ENCODE assay signal across 17 cellular contexts in genomic region chr16:12498077-12498476, GRCh38.
"Had no signal": no experiment of that assay in that cellular context is flagged by ENCODE, and none has a peak within 500 bp of the region (broad histone marks: within the 10 kb centered on the region; RNA-seq: fewer than 3 reads in every experiment).

No MANE protein-coding gene starts in this region.

- H3K4me1 ChIP-seq: breast epithelium, foreskin keratinocyte, upper lobe of left lung had no signal

- H3K9me3 ChIP-seq: breast epithelium, left ventricle myocardium inferior, upper lobe of left lung had no signal

- H3K27me3 Mint-ChIP-seq: activated CD8-positive, alpha-beta memory T cell treated with anti-CD3 and anti-CD28 coated beads, Interleukin-2, amount 10 ng/mL, durations not matched to agents 7 days and 5 days; activated naive CD8-positive, alpha-beta T cell treated with anti-CD3 and anti-CD28 coated beads for 36 hours; activated T-cell treated with anti-CD3 and anti-CD28 coated beads, Interleukin-2, amount 50 U/mL, for 24 hours; natural killer cell treated with Interleukin-12 subunit alpha and Interleukin-12 subunit beta and Interleukin-15 and Interleukin-18, amount 100 ng/mL, for 72 hours had no signal

- H3K36me3 ChIP-seq: breast epithelium, left ventricle myocardium inferior, upper lobe of left lung had no signal

- DNase-seq: activated CD4-positive, alpha-beta T cell treated with anti-CD3 and anti-CD28 coated beads, Interleukin-2, amount 50 U/mL, for 4 hours; activated CD8-positive, alpha-beta memory T cell treated with anti-CD3 and anti-CD28 coated beads, Interleukin-2, amount 10 ng/mL, durations not matched to agents 7 days and 5 days; activated effector memory CD4-positive, alpha-beta T cell treated with anti-CD3 and anti-CD28 coated beads, Interleukin-2, amount 50 U/mL, for 16 hours; activated naive CD8-positive, alpha-beta T cell treated with anti-CD3 and anti-CD28 coated beads for 36 hours; activated T-cell treated with anti-CD3 and anti-CD28 coated beads, Interleukin-2, amount 50 U/mL, for 24 hours; effector CD4-positive, alpha-beta T cell; left ventricle myocardium inferior; mesenchymal stem cell; retina; stimulated activated CD4-positive, alpha-beta T cell treated with anti-CD3 and anti-CD28 coated beads, Interleukin-4, amount 100 ng/mL, for 4 hours; upper lobe of left lung had no signal

- H3K27me3 ChIP-seq: breast epithelium, foreskin keratinocyte, upper lobe of left lung had no signal

- H3K4me3 ChIP-seq: breast epithelium, left ventricle myocardium inferior, skin epidermis, upper lobe of left lung had no signal

- H3K36me3 Mint-ChIP-seq: activated CD8-positive, alpha-beta memory T cell treated with anti-CD3 and anti-CD28 coated beads, Interleukin-2, amount 10 ng/mL, durations not matched to agents 7 days and 5 days; activated naive CD8-positive, alpha-beta T cell treated with anti-CD3 and anti-CD28 coated beads for 36 hours; natural killer cell treated with Interleukin-12 subunit alpha and Interleukin-12 subunit beta and Interleukin-15 and Interleukin-18, amount 100 ng/mL, for 72 hours had no signal

- H3K27ac ChIP-seq: breast epithelium, foreskin keratinocyte, left ventricle myocardium inferior, skin epidermis, upper lobe of left lung had no signal

- H3K9me3 Mint-ChIP-seq: activated naive CD8-positive, alpha-beta T cell treated with anti-CD3 and anti-CD28 coated beads for 36 hours; activated T-cell treated with anti-CD3 and anti-CD28 coated beads, Interleukin-2, amount 50 U/mL, for 24 hours; natural killer cell treated with Interleukin-12 subunit alpha and Interleukin-12 subunit beta and Interleukin-15 and Interleukin-18, amount 100 ng/mL, for 72 hours had no signal

- H3K4me3 Mint-ChIP-seq: activated CD8-positive, alpha-beta memory T cell treated with anti-CD3 and anti-CD28 coated beads, Interleukin-2, amount 10 ng/mL, durations not matched to agents 7 days and 5 days; activated naive CD8-positive, alpha-beta T cell treated with anti-CD3 and anti-CD28 coated beads for 36 hours; activated T-cell treated with anti-CD3 and anti-CD28 coated beads, Interleukin-2, amount 50 U/mL, for 24 hours; natural killer cell treated with Interleukin-12 subunit alpha and Interleukin-12 subunit beta and Interleukin-15 and Interleukin-18, amount 100 ng/mL, for 72 hours; T-helper 1 cell treated with Interleukin-12 subunit alpha and Interleukin-12 subunit beta and Interleukin-4 antibody, amounts not matched to agents 30 μg/mL and 1 μg/mL, for 36 hours had no signal

- H3K27ac Mint-ChIP-seq: activated CD8-positive, alpha-beta memory T cell treated with anti-CD3 and anti-CD28 coated beads, Interleukin-2, amount 10 ng/mL, durations not matched to agents 7 days and 5 days; activated naive CD8-positive, alpha-beta T cell treated with anti-CD3 and anti-CD28 coated beads for 36 hours; activated T-cell treated with anti-CD3 and anti-CD28 coated beads, Interleukin-2, amount 50 U/mL, for 24 hours; natural killer cell treated with Interleukin-12 subunit alpha and Interleukin-12 subunit beta and Interleukin-15 and Interleukin-18, amount 100 ng/mL, for 72 hours; T-helper 1 cell treated with Interleukin-12 subunit alpha and Interleukin-12 subunit beta and Interleukin-4 antibody, amounts not matched to agents 30 μg/mL and 1 μg/mL, for 36 hours had no signal

- ATAC-seq: activated CD4-positive, CD25-positive, alpha-beta regulatory T cell treated with anti-CD3 and anti-CD28 coated beads, Interleukin-2, amount 50 U/mL, for 24 hours; activated CD8-positive, alpha-beta memory T cell treated with anti-CD3 and anti-CD28 coated beads, Interleukin-2, amount 10 ng/mL, durations not matched to agents 7 days and 5 days; natural killer cell treated with Interleukin-12 subunit alpha and Interleukin-12 subunit beta and Interleukin-15 and Interleukin-18, amount 100 ng/mL, for 72 hours had no signal
